In genomic region chr4:112636688-112637551, GRCh38 we compare ENCODE assay signal across 8 cellular contexts. TPM values are rescaled to one million over a fixed set of nuclear protein-coding genes. Genes with fewer than 3 reads are reported as not detected.
A peak's percentile ranks its signal among the peaks of the same experiment; 100 is the strongest.
DNase-seq lines count a peak whose midpoint lies in the region; ATAC-seq lines count a peak whose summit lies in the region.

Gene LARP7 (plus strand): TSS chr4:112637143. CDS start chr4:112644670, 7,527 bp downstream.
Gene ZGRF1 (minus strand): TSS chr4:112636909. CDS start chr4:112633176, 3,733 bp downstream.

- no peak within 1 kb of the TSS for H3K27ac Mint-ChIP-seq in effector memory CD8-positive, alpha-beta T cell
- no peak within 1 kb of the TSS for H3K27ac Mint-ChIP-seq in memory B cell

- H3K27me3 Mint-ChIP-seq in effector memory CD8-positive, alpha-beta T cell, result no peaks in the 10 kb centered on the region
- H3K27me3 Mint-ChIP-seq in memory B cell, result no peaks in the 10 kb centered on the region

- H3K9me3 Mint-ChIP-seq in effector memory CD8-positive, alpha-beta T cell, result no peaks in the 10 kb centered on the region
- no peaks in the 10 kb centered on the region for H3K9me3 Mint-ChIP-seq in memory B cell

- H3K4me1 Mint-ChIP-seq in effector memory CD8-positive, alpha-beta T cell (ENCODE audit: low read depth in 2 of 2), result peaks cover 16 to 24% of the 10 kb centered on the region in 2 donors
- H3K4me1 Mint-ChIP-seq in memory B cell, result peaks cover 19% of the 10 kb centered on the region

- POLR2A ChIA-PET in activated CD8-positive, alpha-beta memory T cell treated with anti-CD3 and anti-CD28 coated beads for 36 hours (lab: Charles Lee), result no interaction called here

- H3K36me3 Mint-ChIP-seq in effector memory CD8-positive, alpha-beta T cell (ENCODE audit: insufficient read depth), result peaks cover 14% of the 10 kb centered on the region
- H3K36me3 Mint-ChIP-seq in memory B cell, result peaks cover 8% of the 10 kb centered on the region

- no peak within 1 kb of the TSS for H3K4me3 Mint-ChIP-seq in effector memory CD8-positive, alpha-beta T cell
- H3K4me3 Mint-ChIP-seq in memory B cell, result no peak within 1 kb of the TSS

- CTCF ChIA-PET in activated CD8-positive, alpha-beta memory T cell treated with anti-CD3 and anti-CD28 coated beads for 36 hours (lab: Charles Lee), result interaction anchor here (1.0 to 2.8 kb wide), 2 partner anchors 99 to 128 kb away, joined by 3 to 8 read pairs; no protein-coding TSS in a partner anchor

- ATAC-seq in GM19468 (IDR thresholded peaks at IDR 0.05; ENCODE audit: extremely low read depth, unreplicated experiment) (peak; percentile 84), memory B cell (ENCODE audit: low read depth) (peak; percentile 86)
- peak; percentile 88 for ATAC-seq in effector memory CD8-positive, alpha-beta T cell (replicated peaks)

- DNase-seq in COLO829 (ENCODE audit: low spot score) (peak; percentile 92), HS-5 (ENCODE audit: low read depth) (peak; percentile 97), memory B cell (ENCODE audit: low spot score in 2 of 2) (peak; percentile 96 to 98)
- DNase-seq in NK-92 treated with Interleukin-12 subunit alpha and Interleukin-12 subunit beta, amount 100 ng/mL, for 24 hours (lab: John Stamatoyannopoulos, UW), result peak; percentile 95
- peak; percentile 97 to 99 (median 98) for DNase-seq in effector memory CD8-positive, alpha-beta T cell
- DNase-seq in stimulated activated CD8-positive, alpha-beta memory T cell treated with anti-CD3 and anti-CD28 coated beads, Interleukin-12 subunit alpha, Interleukin-12 subunit beta, amount 100 ng/mL, for 24 hours (ENCODE audit: extremely low read depth), result peak; percentile 93

RNA-seq across cellular contexts. Expression of gene LARP7, which starts in this region (rescaled TPM):
- total RNA-seq in activated CD8-positive, alpha-beta memory T cell treated with anti-CD3 and anti-CD28 coated beads for 36 hours, result 10 to 100 TPM; 44.0 to 45.2 TPM

RNA-seq across cellular contexts. Expression of gene ZGRF1, which starts in this region (rescaled TPM):
- 10 to 100 TPM; 32.2 to 32.9 TPM for total RNA-seq in activated CD8-positive, alpha-beta memory T cell treated with anti-CD3 and anti-CD28 coated beads for 36 hours

Comparison
In these comparisons a context has a peak if more than half of its experiments do, and no peak if none do; other contexts are left out.
1. Peak in every context shown above with its lines: DNase-seq and ATAC-seq.